Comparison of ENCODE assay signal across 8 cellular contexts in genomic region chr16:24977673-24978065, GRCh38. TPM values are rescaled to one million over a fixed set of nuclear protein-coding genes. Genes with fewer than 3 reads are reported as not detected.
A peak's percentile ranks its signal among the peaks of the same experiment; 100 is the strongest.
DNase-seq lines count a peak whose midpoint lies in the region; TF ChIP-seq lines count a peak whose summit lies in the region.

No MANE protein-coding gene starts in this region.

- TF ChIP-seq EP300 in Ishikawa (IDR thresholded peaks at IDR 0.05; ENCODE audit: borderline replicate concordance) = no peak

- no peak for TF ChIP-seq CTCF in GM13976 (IDR thresholded peaks at IDR 0.05; ENCODE audit: borderline replicate concordance, control extremely low read depth, extremely low read depth, insufficient read depth, missing control alignments)

- in situ Hi-C loops in GM13976 (cut with MboI; ENCODE audit: low sequenced_read_pairs, unreplicated experiment) = no loop called here

- no peak for TF ChIP-seq RAD21 in Ishikawa (IDR thresholded peaks at IDR 0.05; ENCODE audit: low read depth)

- DNase-seq in A172 (ENCODE audit: low spot score) = peak; percentile 60
- peak; percentile 85 for DNase-seq in dedifferentiated amniotic fluid mesenchymal stem cell (ENCODE audit: extremely low spot score)
- DNase-seq in mesenteric fat pad (ENCODE audit: low spot score) = peak; percentile 28
- no peak for DNase-seq in retina
- DNase-seq in NCI-H82 (lab: John Stamatoyannopoulos, UW) = no peak
- no peak for DNase-seq in GM13976 (ENCODE audit: low spot score)
- DNase-seq in ecto neural progenitor cell (ENCODE audit: low spot score) = no peak

TF ChIP-seq in Ishikawa, 13 proteins besides CTCF, POLR2A, EP300 and RAD21:
- TF ChIP-seq TEAD4 (IDR thresholded peaks at IDR 0.05) = peak; percentile 73
- TF ChIP-seq YY1 (IDR thresholded peaks at IDR 0.05; ENCODE audit: low read depth) = no peak
TF ChIP-seq in Ishikawa: peak in this region for 1.

RNA-seq across cellular contexts. Expression of gene ARHGAP17, which starts 37.5 kb away (rescaled TPM):
- 51.9 and 58.7 TPM in 2 replicates for total RNA-seq in A172 (2014; rRNA removed; shearing (Covaris generic))
- 96.0 TPM for total RNA-seq in mesenteric fat pad

Comparison
In these comparisons a context has a peak if more than half of its experiments do, and no peak if none do; other contexts are left out.
1. DNase-seq: peak in A172 (single experiment), dedifferentiated amniotic fluid mesenchymal stem cell (single experiment) and mesenteric fat pad (single experiment); none in retina (single experiment), NCI-H82 (single experiment), GM13976 (single experiment) and ecto neural progenitor cell (single experiment).